8 cellular contexts compared by ENCODE assay signal in the genomic region with DNA sequence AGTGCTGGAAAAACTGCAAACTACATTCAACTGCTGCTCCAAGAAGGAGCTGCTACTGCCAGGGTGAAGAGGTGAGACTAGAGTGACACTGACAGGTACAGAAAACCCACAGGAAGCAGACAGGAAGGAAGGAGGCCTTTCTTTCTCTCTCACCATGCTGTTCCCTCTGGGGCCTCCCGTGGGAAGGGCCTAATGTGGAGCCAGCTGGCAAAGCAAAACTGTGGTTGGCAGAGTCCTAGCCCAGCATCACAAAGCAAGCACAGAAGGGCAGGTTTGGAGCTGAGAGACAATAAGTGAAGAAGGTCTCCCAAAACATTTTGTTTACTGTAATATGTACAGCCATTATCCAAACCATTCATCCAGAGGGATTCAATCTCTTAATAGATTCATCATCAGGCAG.
DNase-seq lines count a peak whose midpoint lies in the region; ATAC-seq lines count a peak whose summit lies in the region.
"Had no signal": no experiment of that assay in that cellular context is flagged by ENCODE, and none has a peak within 500 bp of the region (broad histone marks: within the 10 kb centered on the region; RNA-seq: fewer than 3 reads in every experiment).

No MANE protein-coding gene starts in this region.

- ATAC-seq in naive thymus-derived CD4-positive, alpha-beta T cell: no peak
- ATAC-seq in HG03457 (IDR thresholded peaks at IDR 0.05; ENCODE audit: unreplicated experiment) (no peak), HG02981 (IDR thresholded peaks at IDR 0.05; ENCODE audit: unreplicated experiment) (no peak)

- no peaks in the 10 kb centered on the region for H3K27me3 ChIP-seq in naive thymus-derived CD4-positive, alpha-beta T cell (ENCODE audit: control insufficient read depth in 2 of 2, insufficient read depth in 2 of 2, low read length in 2 of 2)
- H3K27me3 ChIP-seq: esophagus muscularis mucosa had no signal

- H3K36me3 Mint-ChIP-seq in naive thymus-derived CD4-positive, alpha-beta T cell: peaks cover 0 to 5% (median 0%) of the 10 kb centered on the region in 5 donors

- H3K4me1 Mint-ChIP-seq in naive thymus-derived CD4-positive, alpha-beta T cell: peaks cover 25 to 75% (median 58%) of the 10 kb centered on the region in 7 donors

- intact Hi-C loops in naive thymus-derived CD4-positive, alpha-beta T cell (cut with micrococcal nuclease): loop anchor here (5.0 to 10.0 kb wide), 3 partner anchors 113 to 133 kb away; no protein-coding TSS in a partner anchor

- CTCF ChIA-PET in naive thymus-derived CD4-positive, alpha-beta T cell (lab: Charles Lee): interaction anchor here (0.6 to 4.2 kb wide), 5 partner anchors 79 to 273 kb away, joined by 3 to 20 read pairs (median 4); partner anchors contain the start of gene FUT8

- no peaks in the 10 kb centered on the region for H3K36me3 ChIP-seq in naive thymus-derived CD4-positive, alpha-beta T cell (ENCODE audit: control insufficient read depth in 2 of 3, insufficient read depth in 3 of 3, low read length in 3 of 3)
- H3K36me3 ChIP-seq: esophagus muscularis mucosa had no signal

- peak overlapping the region; percentile 18 to 75 (median 64) for H3K4me3 Mint-ChIP-seq in naive thymus-derived CD4-positive, alpha-beta T cell

- peak; percentile 79 for DNase-seq in DMS153 treated with DMSO at 0.1 percent for 48 hours (lab: John Stamatoyannopoulos, UW; ENCODE audit: unreplicated experiment)
- peak; percentile 53 for DNase-seq in M059J (ENCODE audit: low read depth)
- DNase-seq in astrocyte of the hippocampus (ENCODE audit: low read depth, low spot score): peak; percentile 48
- DNase-seq in naive thymus-derived CD4-positive, alpha-beta T cell: no peak
- DNase-seq in iPS-NIHi7 (ENCODE audit: extremely low spot score): no peak

- H3K4me1 ChIP-seq in naive thymus-derived CD4-positive, alpha-beta T cell (ENCODE audit: control insufficient read depth in 2 of 2, insufficient read depth in 2 of 2, low read length in 2 of 2): peaks cover 4 to 23% of the 10 kb centered on the region in 2 donors

- POLR2A ChIA-PET in naive thymus-derived CD4-positive, alpha-beta T cell (lab: Charles Lee): interaction anchor here (1.3 kb wide), 1 partner anchor 188 kb away, joined by 5 read pairs; the partner anchor contains the start of gene FUT8

- H3K9me3 ChIP-seq in naive thymus-derived CD4-positive, alpha-beta T cell (ENCODE audit: control insufficient read depth in 2 of 3, low read length in 3 of 3): no peaks in the 10 kb centered on the region
- H3K9me3 ChIP-seq: esophagus muscularis mucosa had no signal

- no peaks in the 10 kb centered on the region for H3K27me3 Mint-ChIP-seq in naive thymus-derived CD4-positive, alpha-beta T cell

- no peaks in the 10 kb centered on the region for H3K9me3 Mint-ChIP-seq in naive thymus-derived CD4-positive, alpha-beta T cell

- H3K4me3 ChIP-seq in naive thymus-derived CD4-positive, alpha-beta T cell (ENCODE audit: low read length): no peak overlapping the region
- H3K4me3 ChIP-seq: esophagus muscularis mucosa had no signal

- no peak overlapping the region for H3K27ac ChIP-seq in naive thymus-derived CD4-positive, alpha-beta T cell (ENCODE audit: low read depth, low read length)
- H3K27ac ChIP-seq: esophagus muscularis mucosa had no signal

- H3K27ac Mint-ChIP-seq in naive thymus-derived CD4-positive, alpha-beta T cell: peak overlapping the region; percentile 18 to 84 (median 65)

Comparison
In these comparisons a context has a peak if more than half of its experiments do, and no peak if none do; other contexts are left out.
1. DNase-seq: peak in DMS153 treated with DMSO at 0.1 percent for 48 hours (single experiment), M059J (single experiment) and astrocyte of the hippocampus (single experiment); none in naive thymus-derived CD4-positive, alpha-beta T cell (0 of 9) and iPS-NIHi7 (single experiment).